9 cellular contexts compared by ENCODE assay signal in the genomic region with DNA sequence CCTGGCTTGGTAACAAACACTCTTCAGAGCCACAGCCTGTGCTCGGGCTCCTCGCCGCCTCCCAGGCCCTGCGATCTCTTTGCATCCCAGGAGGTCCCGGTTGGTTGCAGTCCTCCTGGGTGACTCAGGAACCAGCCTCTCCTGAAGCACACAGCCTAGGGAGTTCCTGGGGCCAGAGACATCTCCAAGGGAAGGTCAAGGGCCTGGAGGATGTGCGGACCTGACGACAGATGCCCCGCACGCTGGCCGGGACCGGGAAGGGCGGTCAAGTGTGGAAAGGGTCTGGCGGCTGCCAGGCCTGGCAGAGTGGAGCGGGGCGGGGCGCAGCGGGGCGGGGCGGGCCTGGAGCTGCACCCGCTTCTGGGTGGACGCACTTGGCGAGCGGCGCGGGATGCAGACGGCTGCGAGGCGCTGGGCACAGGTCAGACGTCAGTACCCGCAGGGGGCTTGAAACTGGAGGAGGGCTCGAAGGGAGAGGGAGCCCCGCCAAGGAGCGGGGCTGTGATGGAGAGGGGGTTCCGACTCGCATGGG. TPM values are rescaled to one million over a fixed set of nuclear protein-coding genes. Genes with fewer than 3 reads are reported as not detected.
A peak's percentile ranks its signal among the peaks of the same experiment; 100 is the strongest.
DNase-seq lines count a peak whose midpoint lies in the region; ATAC-seq and TF ChIP-seq lines count a peak whose summit lies in the region.
"Had no signal": no experiment of that assay in that cellular context is flagged by ENCODE, and none has a peak within 500 bp of the region (broad histone marks: within the 10 kb centered on the region; RNA-seq: fewer than 3 reads in every experiment).

No MANE protein-coding gene starts in this region.

- H3K4me3 ChIP-seq in AG04450 (ENCODE audit: low read depth, low read length) (peak overlapping the region; percentile 58), breast epithelium (peak overlapping the region in 2 of 3 donors; percentile 47 to 55), uterus (peak overlapping the region in 1 of 2 donors; percentile 6)

- POLR2A ChIA-PET in AG04450 (lab: Yijun Ruan, JAX): no interaction called here

- H3K4me3 Mint-ChIP-seq in activated T-helper 1 cell treated with anti-CD3 and anti-CD28 coated beads, Interleukin-12 subunit alpha, Interleukin-12 subunit beta, Interleukin-2, Interleukin-4 antibody, amounts not matched to agents 30 ng/mL and 10 ng/mL and 1 ng/mL, durations not matched to agents 14 hours and 24 hours and 36 hours: no peak overlapping the region
- no peak overlapping the region for H3K4me3 Mint-ChIP-seq in activated CD8-positive, alpha-beta memory T cell treated with anti-CD3 and anti-CD28 coated beads, Interleukin-2, amount 10 ng/mL, durations not matched to agents 7 days and 5 days

- peaks cover 5% of the 10 kb centered on the region for H3K9me3 ChIP-seq in AG04450 (ENCODE audit: control insufficient read depth, insufficient read depth, low read length)
- no peaks in the 10 kb centered on the region for H3K9me3 ChIP-seq in breast epithelium
- H3K9me3 ChIP-seq in uterus: no peaks in the 10 kb centered on the region

- no peak for DNase-seq in AG04450 (ENCODE audit: low read depth, low spot score)
- DNase-seq in HT-29 (ENCODE audit: low spot score): peak; percentile 67
- no peak for DNase-seq in breast epithelium (ENCODE audit: low spot score in 2 of 2)
- peak; percentile 16 for DNase-seq in iPS-NIHi7 (ENCODE audit: extremely low spot score)
- DNase-seq in KG1 (lab: John Stamatoyannopoulos, UW): no peak
- no peak for DNase-seq in uterus
- no peak for DNase-seq in activated T-helper 1 cell treated with anti-CD3 and anti-CD28 coated beads, Interleukin-12 subunit alpha, Interleukin-12 subunit beta, Interleukin-2, Interleukin-4 antibody, amounts not matched to agents 30 ng/mL and 10 ng/mL and 1 ng/mL, durations not matched to agents 14 hours and 24 hours and 36 hours (ENCODE audit: low spot score)
- DNase-seq in activated CD8-positive, alpha-beta memory T cell treated with anti-CD3 and anti-CD28 coated beads, Interleukin-2, amount 10 ng/mL, durations not matched to agents 7 days and 5 days: no peak
- DNase-seq: erythroblast had no signal

- no peak for TF ChIP-seq POLR2A in breast epithelium (IDR thresholded peaks at IDR 0.05)
- no peak for TF ChIP-seq POLR2A in uterus (IDR thresholded peaks at IDR 0.05)

- peaks cover 1% of the 10 kb centered on the region for H3K36me3 Mint-ChIP-seq in activated T-helper 1 cell treated with anti-CD3 and anti-CD28 coated beads, Interleukin-12 subunit alpha, Interleukin-12 subunit beta, Interleukin-2, Interleukin-4 antibody, amounts not matched to agents 30 ng/mL and 10 ng/mL and 1 ng/mL, durations not matched to agents 14 hours and 24 hours and 36 hours (ENCODE audit: low read depth)
- H3K36me3 Mint-ChIP-seq in activated CD8-positive, alpha-beta memory T cell treated with anti-CD3 and anti-CD28 coated beads, Interleukin-2, amount 10 ng/mL, durations not matched to agents 7 days and 5 days: peaks cover 2% of the 10 kb centered on the region

- peaks cover 13% of the 10 kb centered on the region for H3K4me1 Mint-ChIP-seq in activated T-helper 1 cell treated with anti-CD3 and anti-CD28 coated beads, Interleukin-12 subunit alpha, Interleukin-12 subunit beta, Interleukin-2, Interleukin-4 antibody, amounts not matched to agents 30 ng/mL and 10 ng/mL and 1 ng/mL, durations not matched to agents 14 hours and 24 hours and 36 hours (ENCODE audit: low read depth)
- peaks cover 44% of the 10 kb centered on the region for H3K4me1 Mint-ChIP-seq in activated CD8-positive, alpha-beta memory T cell treated with anti-CD3 and anti-CD28 coated beads, Interleukin-2, amount 10 ng/mL, durations not matched to agents 7 days and 5 days

- CTCF ChIA-PET in AG04450 (lab: Charles Lee): interaction anchor here (3.5 kb wide), 1 partner anchor 12 kb away, joined by 14 read pairs; no protein-coding TSS in a partner anchor
- CTCF ChIA-PET in activated CD8-positive, alpha-beta memory T cell treated with anti-CD3 and anti-CD28 coated beads, Interleukin-2, amount 10 ng/mL, durations not matched to agents 7 days and 5 days (lab: Charles Lee): interaction anchor here (2.6 kb wide), 1 partner anchor 13 kb away, joined by 17 read pairs; no protein-coding TSS in a partner anchor

- H3K9me3 Mint-ChIP-seq in activated T-helper 1 cell treated with anti-CD3 and anti-CD28 coated beads, Interleukin-12 subunit alpha, Interleukin-12 subunit beta, Interleukin-2, Interleukin-4 antibody, amounts not matched to agents 30 ng/mL and 10 ng/mL and 1 ng/mL, durations not matched to agents 14 hours and 24 hours and 36 hours: no peaks in the 10 kb centered on the region
- H3K9me3 Mint-ChIP-seq in activated CD8-positive, alpha-beta memory T cell treated with anti-CD3 and anti-CD28 coated beads, Interleukin-2, amount 10 ng/mL, durations not matched to agents 7 days and 5 days (ENCODE audit: low read depth): no peaks in the 10 kb centered on the region

- H3K36me3 ChIP-seq in breast epithelium: no peaks in the 10 kb centered on the region
- no peaks in the 10 kb centered on the region for H3K36me3 ChIP-seq in uterus

- peaks cover 65% of the 10 kb centered on the region for H3K27me3 Mint-ChIP-seq in activated T-helper 1 cell treated with anti-CD3 and anti-CD28 coated beads, Interleukin-12 subunit alpha, Interleukin-12 subunit beta, Interleukin-2, Interleukin-4 antibody, amounts not matched to agents 30 ng/mL and 10 ng/mL and 1 ng/mL, durations not matched to agents 14 hours and 24 hours and 36 hours (ENCODE audit: insufficient read depth)
- peaks cover 67% of the 10 kb centered on the region for H3K27me3 Mint-ChIP-seq in activated CD8-positive, alpha-beta memory T cell treated with anti-CD3 and anti-CD28 coated beads, Interleukin-2, amount 10 ng/mL, durations not matched to agents 7 days and 5 days

- no peak for ATAC-seq in activated CD8-positive, alpha-beta memory T cell treated with anti-CD3 and anti-CD28 coated beads, Interleukin-2, amount 10 ng/mL, durations not matched to agents 7 days and 5 days

- no peak for TF ChIP-seq CTCF in AG04450 (IDR thresholded peaks at IDR 0.05; ENCODE audit: low read depth, low read length)
- no peak for TF ChIP-seq CTCF in breast epithelium (IDR thresholded peaks at IDR 0.05)
- TF ChIP-seq CTCF in uterus (IDR thresholded peaks at IDR 0.05): no peak

- intact Hi-C loops in breast epithelium (cut with DNase I; ENCODE audit: low total_unique reads): no loop called here
- intact Hi-C loops in uterus (cut with DNase I; ENCODE audit: low total_unique reads): no loop called here
- intact Hi-C loops in activated T-helper 1 cell treated with anti-CD3 and anti-CD28 coated beads, Interleukin-12 subunit alpha, Interleukin-12 subunit beta, Interleukin-2, Interleukin-4 antibody, amounts not matched to agents 30 ng/mL and 10 ng/mL and 1 ng/mL, durations not matched to agents 14 hours and 24 hours and 36 hours (cut with micrococcal nuclease): no loop called here

- H3K27ac ChIP-seq in AG04450 (ENCODE audit: low read depth, low read length) (no peak overlapping the region), breast epithelium (no peak overlapping the region), uterus (no peak overlapping the region)

- H3K27ac Mint-ChIP-seq in activated T-helper 1 cell treated with anti-CD3 and anti-CD28 coated beads, Interleukin-12 subunit alpha, Interleukin-12 subunit beta, Interleukin-2, Interleukin-4 antibody, amounts not matched to agents 30 ng/mL and 10 ng/mL and 1 ng/mL, durations not matched to agents 14 hours and 24 hours and 36 hours: no peak overlapping the region
- no peak overlapping the region for H3K27ac Mint-ChIP-seq in activated CD8-positive, alpha-beta memory T cell treated with anti-CD3 and anti-CD28 coated beads, Interleukin-2, amount 10 ng/mL, durations not matched to agents 7 days and 5 days

- H3K27me3 ChIP-seq in AG04450 (ENCODE audit: control insufficient read depth, insufficient read depth, low read length): peaks cover 13% of the 10 kb centered on the region
- peaks cover 2 to 22% of the 10 kb centered on the region in 2 donors for H3K27me3 ChIP-seq in breast epithelium
- H3K27me3 ChIP-seq in uterus: peaks cover 0 to 12% of the 10 kb centered on the region in 2 donors

- H3K4me1 ChIP-seq in breast epithelium (no peaks in the 10 kb centered on the region), uterus (peaks cover 0 to 6% of the 10 kb centered on the region in 2 donors)

RNA-seq across cellular contexts. Expression of gene PRSS3, which starts 45.0 kb away (rescaled TPM):
- 0.64 and 0.81 TPM in 2 replicates for polyA plus RNA-seq in AG04450 (2011; rRNA removed)
- 1.3 and 1.5 TPM in 2 replicates for polyA minus RNA-seq in AG04450 (2011; rRNA and poly(A)+ RNA removed)
- total RNA-seq in HT-29 (2014; rRNA removed; shearing (Covaris generic)): 106 and 123 TPM in 2 replicates
- total RNA-seq in breast epithelium (under 1 TPM in 1 of 3 donors, not detected in 2; 0.33 TPM), uterus (not detected)
- total RNA-seq in activated T-helper 1 cell treated with anti-CD3 and anti-CD28 coated beads, Interleukin-12 subunit alpha, Interleukin-12 subunit beta, Interleukin-2, Interleukin-4 antibody, amounts not matched to agents 30 ng/mL and 10 ng/mL and 1 ng/mL, durations not matched to agents 14 hours and 24 hours and 36 hours: not detected in 2 replicates
- total RNA-seq in activated CD8-positive, alpha-beta memory T cell treated with anti-CD3 and anti-CD28 coated beads, Interleukin-2, amount 10 ng/mL, durations not matched to agents 7 days and 5 days: not detected

Comparison
In these comparisons a context has a peak if more than half of its experiments do, and no peak if none do; other contexts are left out.
1. DNase-seq: peak in HT-29 (single experiment) and iPS-NIHi7 (single experiment); none in AG04450 (single experiment), breast epithelium (0 of 2), KG1 (single experiment), uterus (0 of 2), activated T-helper 1 cell treated with anti-CD3 and anti-CD28 coated beads, Interleukin-12 subunit alpha, Interleukin-12 subunit beta, Interleukin-2, Interleukin-4 antibody, amounts not matched to agents 30 ng/mL and 10 ng/mL and 1 ng/mL, durations not matched to agents 14 hours and 24 hours and 36 hours (single experiment) and activated CD8-positive, alpha-beta memory T cell treated with anti-CD3 and anti-CD28 coated beads, Interleukin-2, amount 10 ng/mL, durations not matched to agents 7 days and 5 days (single experiment).
2. RNA of gene PRSS3, which starts 45.0 kb away (total RNA-seq): 106 to 123 TPM in HT-29; not detected in activated CD8-positive, alpha-beta memory T cell treated with anti-CD3 and anti-CD28 coated beads, Interleukin-2, amount 10 ng/mL, durations not matched to agents 7 days and 5 days, 0.33 TPM in breast epithelium, not detected in uterus and not detected in activated T-helper 1 cell treated with anti-CD3 and anti-CD28 coated beads, Interleukin-12 subunit alpha, Interleukin-12 subunit beta, Interleukin-2, Interleukin-4 antibody, amounts not matched to agents 30 ng/mL and 10 ng/mL and 1 ng/mL, durations not matched to agents 14 hours and 24 hours and 36 hours; every median in the first group is over 10 times any median in the second.